9 cellular contexts compared by ENCODE assay signal in genomic region chr10:79938728-79939380, GRCh38. TPM values are rescaled to one million over a fixed set of nuclear protein-coding genes. Genes with fewer than 3 reads are reported as not detected.
A peak's percentile ranks its signal among the peaks of the same experiment; 100 is the strongest.
DNase-seq lines count a peak whose midpoint lies in the region; ATAC-seq and TF ChIP-seq lines count a peak whose summit lies in the region.
"Had no signal": no experiment of that assay in that cellular context is flagged by ENCODE, and none has a peak within 500 bp of the region (broad histone marks: within the 10 kb centered on the region; RNA-seq: fewer than 3 reads in every experiment).

No MANE protein-coding gene starts in this region.

- no peaks in the 10 kb centered on the region for H3K9me3 Mint-ChIP-seq in activated naive CD4-positive, alpha-beta T cell treated with anti-CD3 and anti-CD28 coated beads, Interleukin-2, amount 50 U/mL, for 72 hours
- H3K9me3 Mint-ChIP-seq in endothelial cell (ENCODE audit: unreplicated experiment): no peaks in the 10 kb centered on the region
- no peaks in the 10 kb centered on the region for H3K9me3 Mint-ChIP-seq in CD4-positive, alpha-beta memory T cell

- ATAC-seq in activated naive CD4-positive, alpha-beta T cell treated with anti-CD3 and anti-CD28 coated beads, Interleukin-2, amount 50 U/mL, for 72 hours: peak; percentile 14 to 52
- peak; percentile 68 for ATAC-seq in HG03520 (IDR thresholded peaks at IDR 0.05; ENCODE audit: unreplicated experiment)

- peak in 1 of 2 donors; percentile 39 for DNase-seq in activated naive CD4-positive, alpha-beta T cell treated with anti-CD3 and anti-CD28 coated beads, Interleukin-2, amount 50 U/mL, for 72 hours (ENCODE audit: low spot score in 2 of 2)
- no peak for DNase-seq in activated naive CD4-positive, alpha-beta T cell (lab: John Stamatoyannopoulos, UW)
- DNase-seq in endothelial cell (ENCODE audit: low spot score) (peak; percentile 22), vagina (ENCODE audit: extremely low spot score in 2 of 2) (peak; percentile 52 to 77), G401 (ENCODE audit: low spot score) (no peak)
- no peak for DNase-seq in activated naive CD4-positive, alpha-beta T cell treated with anti-CD3 and anti-CD28 coated beads, Interleukin-2, amount 50 U/mL, for 16 hours
- no peak for DNase-seq in CD4-positive, alpha-beta memory T cell

- intact Hi-C loops in vagina (cut with DNase I): no loop called here
- intact Hi-C loops in CD4-positive, alpha-beta memory T cell (cut with micrococcal nuclease): no loop called here

- no peaks in the 10 kb centered on the region for H3K4me1 ChIP-seq in vagina
- H3K4me1 ChIP-seq in CD4-positive, alpha-beta memory T cell (ENCODE audit: insufficient read depth, low read length): no peaks in the 10 kb centered on the region

- peaks cover 19% of the 10 kb centered on the region for H3K4me1 Mint-ChIP-seq in endothelial cell (ENCODE audit: unreplicated experiment)
- H3K4me1 Mint-ChIP-seq in CD4-positive, alpha-beta memory T cell: peaks cover 0 to 3% (median 3%) of the 10 kb centered on the region in 4 donors

- TF ChIP-seq CTCF in endothelial cell (IDR thresholded peaks at IDR 0.05; ENCODE audit: unreplicated experiment): no peak
- no peak for TF ChIP-seq CTCF in vagina (IDR thresholded peaks at IDR 0.05)

- H3K27ac Mint-ChIP-seq in activated naive CD4-positive, alpha-beta T cell treated with anti-CD3 and anti-CD28 coated beads, Interleukin-2, amount 50 U/mL, for 72 hours: no peak overlapping the region
- H3K27ac Mint-ChIP-seq in endothelial cell (ENCODE audit: unreplicated experiment): peak overlapping the region; percentile 82
- H3K27ac Mint-ChIP-seq in CD4-positive, alpha-beta memory T cell: peak overlapping the region in 1 of 7 donors; percentile 9

- no peaks in the 10 kb centered on the region for H3K36me3 Mint-ChIP-seq in activated naive CD4-positive, alpha-beta T cell treated with anti-CD3 and anti-CD28 coated beads, Interleukin-2, amount 50 U/mL, for 72 hours
- peaks cover 25% of the 10 kb centered on the region for H3K36me3 Mint-ChIP-seq in endothelial cell (ENCODE audit: low read depth, unreplicated experiment)
- H3K36me3 Mint-ChIP-seq in CD4-positive, alpha-beta memory T cell: no peaks in the 10 kb centered on the region

- TF ChIP-seq POLR2A in vagina (IDR thresholded peaks at IDR 0.05): no peak

- no peaks in the 10 kb centered on the region for H3K9me3 ChIP-seq in vagina
- H3K9me3 ChIP-seq in CD4-positive, alpha-beta memory T cell (ENCODE audit: control insufficient read depth in 1 of 2, low read length in 2 of 2): no peaks in the 10 kb centered on the region

- POLR2A ChIA-PET in CD4-positive, alpha-beta memory T cell (lab: Charles Lee; ENCODE audit: partially characterized antibody): no interaction called here

- H3K4me3 ChIP-seq in vagina: no peak overlapping the region
- no peak overlapping the region for H3K4me3 ChIP-seq in CD4-positive, alpha-beta memory T cell (ENCODE audit: low read length in 2 of 2)

- CTCF ChIA-PET in CD4-positive, alpha-beta memory T cell (lab: Charles Lee; ENCODE audit: partially characterized antibody): interaction anchor here (0.6 to 0.9 kb wide), 2 partner anchors 10 to 401 kb away, joined by 3 to 6 read pairs; no protein-coding TSS in a partner anchor

- H3K36me3 ChIP-seq in vagina: no peaks in the 10 kb centered on the region
- H3K36me3 ChIP-seq in CD4-positive, alpha-beta memory T cell (ENCODE audit: insufficient read depth, low read length): no peaks in the 10 kb centered on the region

- in situ Hi-C loops in G401 (cut with HindIII; ENCODE audit: low sequenced_read_pairs): no loop called here

- no peak overlapping the region for H3K27ac ChIP-seq in vagina
- H3K27ac ChIP-seq in CD4-positive, alpha-beta memory T cell (ENCODE audit: low read depth, low read length): no peak overlapping the region

- peaks cover 15% of the 10 kb centered on the region for H3K27me3 Mint-ChIP-seq in endothelial cell (ENCODE audit: unreplicated experiment)
- H3K27me3 Mint-ChIP-seq in CD4-positive, alpha-beta memory T cell: peaks cover 6 to 19% of the 10 kb centered on the region in 2 donors

- H3K27me3 ChIP-seq in vagina: no peaks in the 10 kb centered on the region
- no peaks in the 10 kb centered on the region for H3K27me3 ChIP-seq in CD4-positive, alpha-beta memory T cell (ENCODE audit: insufficient read depth, low read length)

- no peak overlapping the region for H3K4me3 Mint-ChIP-seq in endothelial cell (ENCODE audit: unreplicated experiment)
- H3K4me3 Mint-ChIP-seq in CD4-positive, alpha-beta memory T cell: no peak overlapping the region

RNA-seq across cellular contexts. Expression of gene SFTPD, which starts 10.1 kb away (rescaled TPM):
- under 1 TPM in 1 of 2 donors, not detected in 1; 0.41 TPM for total RNA-seq in activated naive CD4-positive, alpha-beta T cell treated with anti-CD3 and anti-CD28 coated beads, Interleukin-2, amount 50 U/mL, for 72 hours
- 0.31 TPM for total RNA-seq in endothelial cell (ENCODE audit: unreplicated experiment)
- not detected for total RNA-seq in vagina
- not detected in 2 replicates for total RNA-seq in G401 (2014; rRNA removed; shearing (Covaris generic))
- not detected for total RNA-seq in CD4-positive, alpha-beta memory T cell
- polyA plus RNA-seq in CD4-positive, alpha-beta memory T cell: not detected
- polyA plus RNA-seq: BJ had no signal

Comparison
In these comparisons a context has a peak if more than half of its experiments do, and no peak if none do; other contexts are left out.
1. DNase-seq: peak in endothelial cell (single experiment) and vagina (2 of 2); none in activated naive CD4-positive, alpha-beta T cell (0 of 4), G401 (single experiment), activated naive CD4-positive, alpha-beta T cell treated with anti-CD3 and anti-CD28 coated beads, Interleukin-2, amount 50 U/mL, for 16 hours (single experiment) and CD4-positive, alpha-beta memory T cell (0 of 5).